ENCODE assay signal across 20 cellular contexts in genomic region chr16:54487933-54488332, GRCh38.
"Had no signal": no experiment of that assay in that cellular context is flagged by ENCODE, and none has a peak within 500 bp of the region (broad histone marks: within the 10 kb centered on the region; RNA-seq: fewer than 3 reads in every experiment).

No MANE protein-coding gene starts in this region.

- H3K4me1 ChIP-seq: testis, vagina had no signal

- H3K36me3 ChIP-seq: lower lobe of right lung, neutrophil, ovary, vagina, WERI-Rb-1 had no signal

- ATAC-seq: activated CD8-positive, alpha-beta memory T cell treated with anti-CD3 and anti-CD28 coated beads, Interleukin-2, amount 10 ng/mL, durations not matched to agents 7 days and 5 days; activated CD8-positive, alpha-beta T cell treated with anti-CD3 and anti-CD28 coated beads for 36 hours; body of pancreas; left colon; lower lobe of right lung; stimulated activated naive B cell treated with anti-CD40 and anti-IgM and Interleukin-4, amounts not matched to agents 10 μg/mL and 1 μg/mL and 100 μg/mL, for 72 hours had no signal

- H3K27me3 ChIP-seq: body of pancreas, neutrophil, ovary, testis, vagina had no signal

- DNase-seq: activated CD4-positive, alpha-beta T cell treated with anti-CD3 and anti-CD28 coated beads, Interleukin-2, amount 10 ng/mL, durations not matched to agents 7 days and 5 days; activated CD4-positive, CD25-positive, alpha-beta regulatory T cell treated with anti-CD3 and anti-CD28 coated beads, Interleukin-2, amount 50 U/mL, for 72 hours; activated CD8-positive, alpha-beta memory T cell treated with anti-CD3 and anti-CD28 coated beads, Interleukin-2, amount 10 ng/mL, durations not matched to agents 7 days and 5 days; activated CD8-positive, alpha-beta T cell treated with anti-CD3 and anti-CD28 coated beads for 36 hours; activated gamma-delta T cell treated with Interleukin-2 at 50 U/mL for 16 hours; activated T-cell treated with anti-CD3 and anti-CD28 coated beads for 4 hours; body of pancreas; effector CD4-positive, alpha-beta T cell; islet precursor cell; left colon; lower lobe of right lung; ovary; stimulated activated CD4-positive, alpha-beta T cell treated with anti-CD3 and anti-CD28 coated beads, Interleukin-2, amount 100 ng/mL, for 48 hours; stimulated activated CD8-positive, alpha-beta memory T cell treated with anti-CD3 and anti-CD28 coated beads, Interleukin-4, amount 100 ng/mL, for 48 hours; stimulated activated naive B cell treated with anti-CD40 and anti-IgM and Interleukin-4, amounts not matched to agents 10 μg/mL and 1 μg/mL and 100 μg/mL, for 72 hours; testis; WERI-Rb-1 had no signal

- H3K4me3 ChIP-seq: body of pancreas, lower lobe of right lung, ovary, testis, vagina had no signal

- H3K9me3 ChIP-seq: body of pancreas, lower lobe of right lung, neutrophil, ovary, testis, vagina had no signal

- FAIRE-seq: frontal cortex had no signal

- H3K27ac ChIP-seq: body of pancreas, lower lobe of right lung, neutrophil, ovary, testis, vagina, WERI-Rb-1 had no signal
